1 cellular context compared by ENCODE assay signal in the genomic region with DNA sequence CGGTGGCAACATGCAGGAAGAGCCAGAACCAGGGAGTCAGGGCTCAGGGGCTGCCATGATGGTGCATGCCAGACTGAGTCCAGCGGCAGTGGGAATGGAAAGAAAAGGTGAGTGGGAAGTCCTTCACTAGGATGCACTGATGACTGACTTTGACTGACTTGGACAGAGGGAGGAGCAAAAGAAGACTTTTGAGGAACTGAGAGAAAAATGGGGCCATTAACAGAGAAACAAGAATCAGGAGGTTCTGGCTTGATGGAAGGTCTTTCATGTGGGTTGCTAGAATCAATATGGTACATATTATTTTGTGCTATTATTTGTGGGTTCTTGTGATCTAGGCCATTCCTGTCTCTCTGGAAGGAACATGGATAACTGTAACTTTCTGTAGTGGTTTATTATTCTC.
TF ChIP-seq lines count a peak whose summit lies in the region.

No MANE protein-coding gene starts in this region.

TF ChIP-seq in HepG2, 621 proteins besides CTCF, POLR2A, EP300 and RAD21 (continued from another document):
- TF ChIP-seq ZNF253 (CRISPR knock-in tag; IDR thresholded peaks at IDR 0.05; ENCODE audit: borderline replicate concordance) (no peak), RFXAP (CRISPR knock-in tag; IDR thresholded peaks at IDR 0.05; ENCODE audit: borderline replicate concordance) (no peak), SMAD9 (CRISPR knock-in tag; IDR thresholded peaks at IDR 0.05) (no peak), THYN1 (CRISPR knock-in tag; IDR thresholded peaks at IDR 0.05; ENCODE audit: borderline replicate concordance, low read depth) (no peak), ZNF501 (CRISPR knock-in tag; IDR thresholded peaks at IDR 0.05) (no peak), MTA1 (CRISPR knock-in tag; IDR thresholded peaks at IDR 0.05; ENCODE audit: borderline replicate concordance) (no peak), CREM (IDR thresholded peaks at IDR 0.05) (no peak), CREM (CRISPR knock-in tag; IDR thresholded peaks at IDR 0.05) (no peak), ZKSCAN5 (CRISPR knock-in tag; IDR thresholded peaks at IDR 0.05) (no peak)
- TF ChIP-seq, protein P1, sequence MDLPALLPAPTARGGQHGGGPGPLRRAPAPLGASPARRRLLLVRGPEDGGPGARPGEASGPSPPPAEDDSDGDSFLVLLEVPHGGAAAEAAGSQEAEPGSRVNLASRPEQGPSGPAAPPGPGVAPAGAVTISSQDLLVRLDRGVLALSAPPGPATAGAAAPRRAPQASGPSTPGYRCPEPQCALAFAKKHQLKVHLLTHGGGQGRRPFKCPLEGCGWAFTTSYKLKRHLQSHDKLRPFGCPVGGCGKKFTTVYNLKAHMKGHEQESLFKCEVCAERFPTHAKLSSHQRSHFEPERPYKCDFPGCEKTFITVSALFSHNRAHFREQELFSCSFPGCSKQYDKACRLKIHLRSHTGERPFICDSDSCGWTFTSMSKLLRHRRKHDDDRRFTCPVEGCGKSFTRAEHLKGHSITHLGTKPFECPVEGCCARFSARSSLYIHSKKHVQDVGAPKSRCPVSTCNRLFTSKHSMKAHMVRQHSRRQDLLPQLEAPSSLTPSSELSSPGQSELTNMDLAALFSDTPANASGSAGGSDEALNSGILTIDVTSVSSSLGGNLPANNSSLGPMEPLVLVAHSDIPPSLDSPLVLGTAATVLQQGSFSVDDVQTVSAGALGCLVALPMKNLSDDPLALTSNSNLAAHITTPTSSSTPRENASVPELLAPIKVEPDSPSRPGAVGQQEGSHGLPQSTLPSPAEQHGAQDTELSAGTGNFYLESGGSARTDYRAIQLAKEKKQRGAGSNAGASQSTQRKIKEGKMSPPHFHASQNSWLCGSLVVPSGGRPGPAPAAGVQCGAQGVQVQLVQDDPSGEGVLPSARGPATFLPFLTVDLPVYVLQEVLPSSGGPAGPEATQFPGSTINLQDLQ (CRISPR knock-in tag; IDR thresholded peaks at IDR 0.05) = no peak
